ENCODE assay signal across 34 cellular contexts in the genomic region with DNA sequence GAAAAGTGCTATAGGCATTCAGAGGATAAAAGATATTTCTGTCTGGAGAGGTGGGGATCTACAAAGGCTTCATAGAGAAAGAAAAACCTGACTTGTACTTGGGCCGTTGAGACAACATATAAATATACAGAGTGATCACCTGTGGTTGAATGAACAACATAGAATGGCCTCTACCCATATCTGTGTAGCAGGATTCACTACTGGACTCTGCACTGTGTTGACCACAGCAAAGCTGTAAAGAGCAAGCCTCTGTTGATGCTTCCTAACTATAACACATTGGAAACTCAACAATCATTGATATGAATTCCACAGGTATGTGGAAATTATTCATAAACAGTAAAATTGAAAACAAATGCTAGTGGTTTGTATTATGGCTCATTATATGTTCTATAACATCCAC.
"Had no signal": no experiment of that assay in that cellular context is flagged by ENCODE, and none has a peak within 500 bp of the region (broad histone marks: within the 10 kb centered on the region; RNA-seq: fewer than 3 reads in every experiment).

No MANE protein-coding gene starts in this region.

- H3K4me1 ChIP-seq: body of pancreas, breast epithelium had no signal

- H3K27ac ChIP-seq: adrenal gland, ascending aorta, body of pancreas, breast epithelium, cardiac muscle cell had no signal

- FAIRE-seq: astrocyte, bronchial epithelial cell had no signal

- ATAC-seq: activated naive CD4-positive, alpha-beta T cell treated with anti-CD3 and anti-CD28 coated beads, Interleukin-2, amount 50 U/mL, for 72 hours; activated naive CD8-positive, alpha-beta T cell treated with anti-CD3 and anti-CD28 coated beads, Interleukin-2, amount 50 U/mL, for 24 hours; activated T-cell treated with anti-CD3 and anti-CD28 coated beads, Interleukin-2, amount 50 U/mL, for 4 hours; activated T-cell treated with anti-CD3 and anti-CD28 coated beads, Interleukin-2, amount 50 U/mL, for 72 hours; activated T-helper 17 cell treated with anti-CD3 and anti-CD28 coated beads, Interleukin-2, amount 50 U/mL, for 72 hours; body of pancreas had no signal

- DNase-seq: activated effector memory CD4-positive, alpha-beta T cell treated with anti-CD3 and anti-CD28 coated beads, Interleukin-2, amount 50 U/mL, for 16 hours; activated effector memory CD4-positive, alpha-beta T cell treated with Interleukin-2 at 50 U/mL for 16 hours; activated gamma-delta T cell; activated gamma-delta T cell treated with Interleukin-2 at 50 U/mL for 16 hours; activated naive CD4-positive, alpha-beta T cell; activated naive CD4-positive, alpha-beta T cell treated with anti-CD3 and anti-CD28 coated beads for 36 hours; activated naive CD4-positive, alpha-beta T cell treated with anti-CD3 and anti-CD28 coated beads, Interleukin-2, amount 10 ng/mL, durations not matched to agents 7 days and 5 days; activated naive CD4-positive, alpha-beta T cell treated with anti-CD3 and anti-CD28 coated beads, Interleukin-2, amount 50 U/mL, for 16 hours; activated naive CD4-positive, alpha-beta T cell treated with Interleukin-2 at 50 U/mL for 16 hours; activated naive CD8-positive, alpha-beta T cell treated with anti-CD3 and anti-CD28 coated beads for 36 hours; activated naive CD8-positive, alpha-beta T cell treated with anti-CD3 and anti-CD28 coated beads, Interleukin-2, amount 10 ng/mL, durations not matched to agents 7 days and 5 days; activated naive CD8-positive, alpha-beta T cell treated with anti-CD3 and anti-CD28 coated beads, Interleukin-2, amount 50 U/mL, for 24 hours; activated T-cell treated with anti-CD3 and anti-CD28 coated beads, Interleukin-2, amount 50 U/mL, for 1 hour; activated T-cell treated with anti-CD3 and anti-CD28 coated beads, Interleukin-2, amount 50 U/mL, for 24 hours; activated T-cell treated with anti-CD3 and anti-CD28 coated beads, Interleukin-2, amount 50 U/mL, for 4 hours; activated T-cell treated with anti-CD3 and anti-CD28 coated beads, Interleukin-2, amount 50 U/mL, for 48 hours; activated T-cell treated with anti-CD3 and anti-CD28 coated beads, Interleukin-2, amount 50 U/mL, for 72 hours; adrenal gland; amniotic stem cell; amygdala; anterior cingulate cortex; aorta; body of pancreas; brain microvascular endothelial cell; caudate nucleus; central memory CD4-positive, alpha-beta T cell; cerebellar nuclear complex had no signal

- H3K36me3 ChIP-seq: adrenal gland, ascending aorta, brain microvascular endothelial cell, breast epithelium, cardiac muscle cell had no signal

- H3K27me3 ChIP-seq: adrenal gland, ascending aorta, body of pancreas, brain microvascular endothelial cell, breast epithelium, cardiac muscle cell had no signal

- H3K9me3 ChIP-seq: adrenal gland, ascending aorta, body of pancreas, breast epithelium had no signal

- H3K4me3 ChIP-seq: adrenal gland, ascending aorta, body of pancreas, breast epithelium, cardiac muscle cell had no signal
